Comparison of ENCODE assay signal across 22 cellular contexts in genomic region chr13:61768175-61768574, GRCh38.
"Had no signal": no experiment of that assay in that cellular context is flagged by ENCODE, and none has a peak within 500 bp of the region (broad histone marks: within the 10 kb centered on the region; RNA-seq: fewer than 3 reads in every experiment).

No MANE protein-coding gene starts in this region.

- ATAC-seq: HepG2, SK-N-SH treated with all-trans-retinoic acid at 6 μM for 48 hours had no signal

- H3K36me3 ChIP-seq: SJCRH30 had no signal

- H3K4me3 ChIP-seq: SJCRH30 had no signal

- FAIRE-seq: HepG2, RCC 7860 had no signal

- H3K27me3 ChIP-seq: SJCRH30 had no signal

- H3K27ac ChIP-seq: RWPE1, SJCRH30 had no signal

- H3K9me3 ChIP-seq: SJCRH30 had no signal

- H3K4me1 ChIP-seq: SJCRH30 had no signal

- DNase-seq: IMR-90, Karpas-422, KG1, NCI-H1092, NCI-H1105 treated with DMSO at 0.1 percent for 48 hours, NCI-H1417 treated with DMSO at 0.1 percent for 48 hours, NCI-H146, NCI-H1694 treated with DMSO at 0.1 percent for 48 hours, NCI-H1930, NCI-H2081, NCI-H2107, NCI-H2227 treated with DMSO at 0.1 percent for 48 hours, NCI-H524, NCI-H69, NCI-H774, SHP77, SJCRH30, T-helper 2 cell had no signal
